ENCODE assay signal across 12 cellular contexts in the genomic region with DNA sequence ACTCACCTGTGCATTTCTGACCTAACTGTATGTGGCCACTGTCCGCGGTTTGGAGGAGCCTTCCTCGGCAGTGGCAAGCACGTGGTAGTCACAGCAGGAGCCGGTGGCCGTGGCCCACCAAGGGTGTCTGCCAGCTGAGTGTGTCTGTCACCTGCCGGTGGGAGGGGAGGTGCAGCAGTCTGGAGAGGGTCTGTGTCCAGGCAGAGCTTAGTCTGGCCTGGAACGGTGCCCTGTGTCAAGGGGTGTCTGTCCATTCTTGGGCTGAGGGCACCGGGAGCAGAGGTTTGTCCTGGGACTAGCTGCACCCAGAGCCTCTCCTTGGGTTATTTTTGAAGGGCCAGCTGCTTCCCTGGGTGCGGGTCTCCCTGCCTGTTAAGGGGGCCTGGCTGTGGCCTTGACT. TPM values are rescaled to one million over a fixed set of nuclear protein-coding genes. Genes with fewer than 3 reads are reported as not detected.
DNase-seq lines count a peak whose midpoint lies in the region; ATAC-seq and TF ChIP-seq lines count a peak whose summit lies in the region.
"Had no signal": no experiment of that assay in that cellular context is flagged by ENCODE, and none has a peak within 500 bp of the region (broad histone marks: within the 10 kb centered on the region; RNA-seq: fewer than 3 reads in every experiment).

No MANE protein-coding gene starts in this region.

- in situ Hi-C loops in GM23248 (cut with MboI) = no loop called here

- POLR2A ChIA-PET in activated B cell treated with CpG ODN at 0.5 μM for 24 hours (lab: Charles Lee) = interaction anchor here (0.8 to 3.4 kb wide), 4 partner anchors 33 to 85 kb away, joined by 3 to 19 read pairs (median 3); no protein-coding TSS in a partner anchor

- H3K27ac Mint-ChIP-seq in activated B cell treated with CpG ODN at 0.5 μM for 24 hours = peak overlapping the region; percentile 97

- TF ChIP-seq CTCF in activated B cell treated with CpG ODN at 0.5 μM for 24 hours (IDR thresholded peaks at IDR 0.05) (no peak), esophagus squamous epithelium (IDR thresholded peaks at IDR 0.05) (no peak), psoas muscle (IDR thresholded peaks at IDR 0.05) (no peak)

- H3K4me3 Mint-ChIP-seq in activated B cell treated with CpG ODN at 0.5 μM for 24 hours = peak overlapping the region; percentile 19

- no peak for ATAC-seq in activated B cell treated with CpG ODN at 0.5 μM for 24 hours (ENCODE audit: low read depth)
- ATAC-seq in psoas muscle = no peak
- ATAC-seq in HG03342 (IDR thresholded peaks at IDR 0.05; ENCODE audit: unreplicated experiment) = no peak

- 84% methylated on average over 9 of the region's 10 CpGs for WGBS in GM23248 (ENCODE audit: low coverage in 1 of 2, low lambda C conversion rate in 2 of 2, missing lambda C conversion rate in 2 of 2), 2 experiments
- 66 to 95% methylated on average over 4 to 6 of the region's 10 CpGs for WGBS in esophagus squamous epithelium, 2 donors
- WGBS in psoas muscle, 3 donors = 27 to 35% (median 35%) methylated on average over 9 to 10 of the region's 10 CpGs

- no peaks in the 10 kb centered on the region for H3K36me3 ChIP-seq in GM23248 (ENCODE audit: low read depth)
- peaks cover 0 to 53% (median 0%) of the 10 kb centered on the region in 3 donors for H3K36me3 ChIP-seq in esophagus squamous epithelium
- H3K36me3 ChIP-seq in psoas muscle (ENCODE audit: insufficient read depth in 1 of 2, low read depth in 1 of 2) = peaks cover 0 to 43% of the 10 kb centered on the region in 2 donors

- H3K27me3 Mint-ChIP-seq in activated B cell treated with CpG ODN at 0.5 μM for 24 hours = no peaks in the 10 kb centered on the region

- TF ChIP-seq POLR2A in esophagus squamous epithelium (IDR thresholded peaks at IDR 0.05) = no peak

- peaks cover 78% of the 10 kb centered on the region for H3K36me3 Mint-ChIP-seq in activated B cell treated with CpG ODN at 0.5 μM for 24 hours (ENCODE audit: low read depth)

- DNase-seq in GM23248 = no peak
- DNase-seq in activated B cell treated with CpG ODN at 0.5 μM for 24 hours = no peak
- no peak for DNase-seq in esophagus squamous epithelium (lab: John Stamatoyannopoulos, UW)
- DNase-seq in psoas muscle = peak; percentile 16 to 63
- DNase-seq in LoVo (ENCODE audit: low spot score) = no peak
- no peak for DNase-seq in CD1c-positive myeloid dendritic cell (ENCODE audit: extremely low spot score)
- DNase-seq in effector CD8-positive, alpha-beta T cell (lab: John Stamatoyannopoulos, UW) = no peak
- DNase-seq: GOT3, NCI-H146 had no signal

- peak overlapping the region; percentile 36 for H3K4me2 ChIP-seq in GM23248 (ENCODE audit: unreplicated experiment)

- H3K9me3 ChIP-seq in GM23248 (ENCODE audit: low read depth) = no peaks in the 10 kb centered on the region
- no peaks in the 10 kb centered on the region for H3K9me3 ChIP-seq in esophagus squamous epithelium
- no peaks in the 10 kb centered on the region for H3K9me3 ChIP-seq in psoas muscle
- H3K9me3 ChIP-seq: SJSA1 had no signal

- no peaks in the 10 kb centered on the region for H3F3A ChIP-seq in GM23248 (ENCODE audit: insufficient read depth)

- intact Hi-C loops in activated B cell treated with CpG ODN at 0.5 μM for 24 hours (cut with micrococcal nuclease) (loop anchor here (10.0 kb wide), 2 partner anchors 1729 to 1769 kb away; partner anchors contain the start of gene ZNF831), esophagus squamous epithelium (cut with DNase I) (no loop called here), psoas muscle (cut with DNase I) (loop anchor here in 1 of 2 donors (5.0 kb wide), 1 partner anchor 41 kb away; no protein-coding TSS in a partner anchor)

- CTCF ChIA-PET in activated B cell treated with CpG ODN at 0.5 μM for 24 hours (lab: Charles Lee) = no interaction called here

- H2AFZ ChIP-seq in GM23248 = no peak overlapping the region

- H3K79me2 ChIP-seq in GM23248 (ENCODE audit: insufficient read depth) = 0 out of 2 replicates have a peak, but pooled peaks cover 3% of the 10 kb centered on the region

- no peaks in the 10 kb centered on the region for H3K9me2 ChIP-seq in GM23248 (ENCODE audit: insufficient read depth)

- H4K20me1 ChIP-seq in GM23248 (ENCODE audit: insufficient read depth) = no peaks in the 10 kb centered on the region

- H3K4me1 Mint-ChIP-seq in activated B cell treated with CpG ODN at 0.5 μM for 24 hours = peaks cover 89% of the 10 kb centered on the region

- H3K4me3 ChIP-seq in GM23248 (no peak overlapping the region), esophagus squamous epithelium (no peak overlapping the region), psoas muscle (peak overlapping the region; percentile 77)
- H3K4me3 ChIP-seq: SJSA1 had no signal

- H3K4me1 ChIP-seq in GM23248 (ENCODE audit: insufficient read depth) (peaks cover 11% of the 10 kb centered on the region; the same call in 1 of the 2 replicates), esophagus squamous epithelium (peaks cover 48 to 93% (median 79%) of the 10 kb centered on the region in 3 donors), psoas muscle (peaks cover 72% of the 10 kb centered on the region)

- peak overlapping the region; percentile 82 for H3K9ac ChIP-seq in GM23248

- H3K27me3 ChIP-seq in GM23248 (replicated peaks; ENCODE audit: insufficient read depth) (no peaks in the 10 kb centered on the region), esophagus squamous epithelium (no peaks in the 10 kb centered on the region), psoas muscle (ENCODE audit: insufficient read depth in 3 of 3, low read length in 2 of 3) (no peaks in the 10 kb centered on the region)
- H3K27me3 ChIP-seq: SJSA1 had no signal

- H3K27ac ChIP-seq in GM23248 (peak overlapping the region; percentile 66; the same call in 1 of the 2 replicates), esophagus squamous epithelium (peak overlapping the region in 3 of 4 donors; percentile 76 to 92 (median 89)), psoas muscle (peak overlapping the region; percentile 92)
- H3K27ac ChIP-seq: epithelial cell of prostate had no signal

- no peaks in the 10 kb centered on the region for H3K9me3 Mint-ChIP-seq in activated B cell treated with CpG ODN at 0.5 μM for 24 hours

RNA-seq across cellular contexts. Expression of gene RBM38, which starts 5.0 kb away (rescaled TPM):
- 3.7 and 8.1 TPM in 2 replicates for total RNA-seq in GM23248 (2014; rRNA removed; shearing (Covaris generic))
- polyA plus RNA-seq in GM23248 (2016; fragmentation: Nextera tagmentation; extraction: Ambion mirVana) = 1.3 and 2.0 TPM in 2 replicates
- total RNA-seq in activated B cell treated with CpG ODN at 0.5 μM for 24 hours = 69.6 and 70.7 TPM in 2 replicates
- total RNA-seq in esophagus squamous epithelium = 10 to 100 TPM in 3 of 4 donors, 1 to 10 TPM in 1; 9.1 to 21.0 (median 13.3) TPM
- 100 to 1,000 TPM in 2 of 4 donors, 10 to 100 TPM in 2; 73.2 to 202 (median 93.0) TPM for total RNA-seq in psoas muscle
- polyA plus RNA-seq in psoas muscle = 100 to 1,000 TPM; 135 to 308 (median 144) TPM

RNA-seq across cellular contexts. Expression of gene RAE1, which starts 45.2 kb away (rescaled TPM):
- 21.5 and 34.7 TPM in 2 replicates for total RNA-seq in GM23248 (2014; rRNA removed; shearing (Covaris generic))
- polyA plus RNA-seq in GM23248 (2016; fragmentation: Nextera tagmentation; extraction: Ambion mirVana) = 54.8 and 55.9 TPM in 2 replicates
- total RNA-seq in activated B cell treated with CpG ODN at 0.5 μM for 24 hours = 35.7 and 36.6 TPM in 2 replicates
- 10 to 100 TPM; 24.4 to 42.7 (median 28.3) TPM for total RNA-seq in esophagus squamous epithelium
- total RNA-seq in psoas muscle = 10 to 100 TPM in 3 of 4 donors, 1 to 10 TPM in 1; 9.1 to 17.3 (median 14.4) TPM
- 10 to 100 TPM; 13.9 to 23.6 (median 18.9) TPM for polyA plus RNA-seq in psoas muscle

Comparison
In these comparisons a context has a peak if more than half of its experiments do, and no peak if none do; other contexts are left out.
1. DNase-seq: peak in psoas muscle (2 of 2); none in GM23248 (single experiment), activated B cell treated with CpG ODN at 0.5 μM for 24 hours (single experiment), esophagus squamous epithelium (single experiment), LoVo (single experiment), CD1c-positive myeloid dendritic cell (single experiment) and effector CD8-positive, alpha-beta T cell (single experiment).
2. Peak in every context shown above with its lines, with median percentiles within 50 percentile points of each other: H3K27ac ChIP-seq.